Comparison of ENCODE assay signal across 8 cellular contexts in the genomic region with DNA sequence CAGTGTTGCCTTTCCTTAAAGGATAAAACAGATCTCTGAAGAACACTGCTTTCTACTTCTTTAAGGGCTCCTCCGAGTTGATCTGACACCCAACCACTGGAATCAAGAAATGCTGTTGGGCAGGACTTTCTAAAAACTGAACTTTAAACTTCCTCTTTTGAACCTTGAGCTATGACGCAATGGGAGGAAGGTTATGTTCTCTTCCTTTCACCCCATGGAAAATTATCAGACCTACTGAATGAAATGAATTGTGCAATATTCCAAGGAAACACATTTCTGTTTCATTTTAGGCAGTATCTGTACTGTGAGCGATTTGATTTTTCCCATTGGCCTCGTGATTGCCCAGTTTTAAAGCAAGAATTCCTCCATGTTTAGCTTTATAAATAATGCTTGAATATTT.
DNase-seq lines count a peak whose midpoint lies in the region; ATAC-seq and TF ChIP-seq lines count a peak whose summit lies in the region.
"Had no signal": no experiment of that assay in that cellular context is flagged by ENCODE, and none has a peak within 500 bp of the region (broad histone marks: within the 10 kb centered on the region; RNA-seq: fewer than 3 reads in every experiment).

No MANE protein-coding gene starts in this region.

- H3K4me1 ChIP-seq in OCI-LY3 (ENCODE audit: low read length) (peaks cover 8% of the 10 kb centered on the region), heart left ventricle (peaks cover 0 to 6% (median 0%) of the 10 kb centered on the region in 12 donors), upper lobe of right lung (no peaks in the 10 kb centered on the region)

- ATAC-seq in HG02623 (IDR thresholded peaks at IDR 0.05; ENCODE audit: unreplicated experiment) (peak; percentile 39), heart left ventricle (peak; percentile 67 to 76 (median 73)), upper lobe of right lung (peak; percentile 73), HG03045 (IDR thresholded peaks at IDR 0.05; ENCODE audit: unreplicated experiment) (no peak)

- no peaks in the 10 kb centered on the region for H3K79me2 ChIP-seq in OCI-LY3 (ENCODE audit: low read length)

- H3K27ac ChIP-seq in OCI-LY3 (ENCODE audit: low read length) (no peak overlapping the region), heart left ventricle (peak overlapping the region in 5 of 12 donors; percentile 3 to 75 (median 28)), upper lobe of right lung (no peak overlapping the region)

- H4K20me1 ChIP-seq in OCI-LY3 (ENCODE audit: insufficient read depth, low read length) = no peaks in the 10 kb centered on the region

- H3K4me2 ChIP-seq in OCI-LY3 (ENCODE audit: low read length) = peak overlapping the region; percentile 39

- intact Hi-C loops in heart left ventricle (cut with DNase I) (no loop called here), upper lobe of right lung (cut with DNase I) (no loop called here)

- TF ChIP-seq POLR2A in heart left ventricle (IDR thresholded peaks at IDR 0.05) = no peak

- DNase-seq in heart left ventricle (peak in 1 of 5 donors; percentile 5), upper lobe of right lung (no peak), mucosa of gallbladder (ENCODE audit: low spot score) (no peak), activated gamma-delta T cell treated with Interleukin-2 at 50 U/mL for 16 hours (no peak)
- DNase-seq: activated CD4-positive, alpha-beta T cell treated with anti-CD3 and anti-CD28 coated beads, Interleukin-2, amount 50 U/mL, for 4 hours had no signal

- H3K27me3 ChIP-seq in OCI-LY3 (ENCODE audit: low read depth, low read length) (no peaks in the 10 kb centered on the region), heart left ventricle (no peaks in the 10 kb centered on the region), upper lobe of right lung (no peaks in the 10 kb centered on the region)

- 44 to 67% (median 66%) methylated on average over 4 of the region's 4 CpGs for WGBS in heart left ventricle, 4 donors

- no peaks in the 10 kb centered on the region for H3K9me3 ChIP-seq in OCI-LY3 (ENCODE audit: insufficient read depth, low read length)
- no peaks in the 10 kb centered on the region for H3K9me3 ChIP-seq in heart left ventricle
- H3K9me3 ChIP-seq in upper lobe of right lung = no peaks in the 10 kb centered on the region

- H2AFZ ChIP-seq in OCI-LY3 (ENCODE audit: low read depth, low read length) = no peak overlapping the region

- H3K36me3 ChIP-seq in OCI-LY3 (replicated peaks; ENCODE audit: low read depth, low read length) (no peaks in the 10 kb centered on the region), heart left ventricle (no peaks in the 10 kb centered on the region), upper lobe of right lung (no peaks in the 10 kb centered on the region)

- no peak overlapping the region for H3K4me3 ChIP-seq in OCI-LY3 (ENCODE audit: low read length)
- no peak overlapping the region for H3K4me3 ChIP-seq in heart left ventricle
- H3K4me3 ChIP-seq in upper lobe of right lung = no peak overlapping the region

- TF ChIP-seq CTCF in OCI-LY3 (IDR thresholded peaks at IDR 0.05; ENCODE audit: low read depth, low read length) (no peak), heart left ventricle (IDR thresholded peaks at IDR 0.05) (no peak), upper lobe of right lung (IDR thresholded peaks at IDR 0.05) (no peak)

- H3K9ac ChIP-seq in OCI-LY3 (ENCODE audit: low read length) = no peak overlapping the region
